8 cellular contexts compared by ENCODE assay signal in the genomic region with DNA sequence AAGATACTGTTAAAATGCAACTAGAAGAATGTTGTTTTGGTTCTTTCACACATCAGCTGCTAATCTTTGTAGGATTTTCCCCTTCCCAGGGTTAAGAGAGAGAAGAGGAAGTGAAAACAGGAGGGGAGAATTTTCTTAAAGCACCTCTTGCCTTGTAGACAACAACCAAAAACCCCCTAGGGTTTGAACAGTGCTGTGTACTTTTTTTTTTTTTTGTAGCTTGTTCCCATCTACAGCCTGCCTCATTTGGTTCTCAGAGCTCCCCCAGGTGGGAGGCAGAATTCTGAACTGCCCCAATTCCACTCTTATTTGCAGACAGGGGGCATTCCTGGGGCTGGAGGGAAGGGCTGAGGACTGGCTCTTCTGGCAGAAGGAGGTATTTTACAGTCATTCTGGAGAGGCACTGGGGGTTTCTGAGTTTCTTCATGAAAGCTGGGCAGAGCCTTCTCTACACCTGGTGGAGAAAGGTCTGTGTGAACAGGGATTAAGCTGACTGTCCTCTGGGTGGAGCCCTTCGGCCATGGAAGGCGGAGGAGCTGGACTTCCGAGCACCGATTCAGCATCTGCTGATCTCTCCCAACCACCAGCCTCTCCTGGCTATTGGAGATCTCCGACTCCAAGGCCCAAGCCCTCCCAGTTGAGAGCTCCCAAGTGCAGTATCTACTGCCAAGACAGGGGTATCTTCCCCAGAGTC. TPM values are rescaled to one million over a fixed set of nuclear protein-coding genes. Genes with fewer than 3 reads are reported as not detected.
DNase-seq lines count a peak whose midpoint lies in the region; ATAC-seq and TF ChIP-seq lines count a peak whose summit lies in the region.

No MANE protein-coding gene starts in this region.

- no peaks in the 10 kb centered on the region for H3K27me3 Mint-ChIP-seq in CD8-positive, alpha-beta T cell (ENCODE audit: low read depth)
- H3K27me3 Mint-ChIP-seq in activated T-helper 2 cell treated with anti-CD3 and anti-CD28 coated beads, Interferon-gamma antibody, Interleukin-2, Interleukin-4, amounts not matched to agents 10 μg/mL and 5 μg/mL and 100 μg/mL, durations not matched to agents 14 hours and 24 hours and 36 hours (ENCODE audit: low read depth), result no peaks in the 10 kb centered on the region

- H3K27me3 ChIP-seq in CD8-positive, alpha-beta T cell (ENCODE audit: insufficient read depth, low read length), result no peaks in the 10 kb centered on the region

- TF ChIP-seq CTCF in CD8-positive, alpha-beta T cell (IDR thresholded peaks at IDR 0.05), result no peak

- H3K4me1 Mint-ChIP-seq in CD8-positive, alpha-beta T cell (ENCODE audit: low read depth), result peaks cover 71% of the 10 kb centered on the region
- peaks cover 59% of the 10 kb centered on the region for H3K4me1 Mint-ChIP-seq in activated T-helper 2 cell treated with anti-CD3 and anti-CD28 coated beads, Interferon-gamma antibody, Interleukin-2, Interleukin-4, amounts not matched to agents 10 μg/mL and 5 μg/mL and 100 μg/mL, durations not matched to agents 14 hours and 24 hours and 36 hours (ENCODE audit: low read depth)

- peak; percentile 45 for ATAC-seq in CD8-positive, alpha-beta T cell
- ATAC-seq in GM18519 (IDR thresholded peaks at IDR 0.05; ENCODE audit: low FRiP score, unreplicated experiment) (peak; percentile 60), HG02852 (IDR thresholded peaks at IDR 0.05; ENCODE audit: unreplicated experiment) (peak; percentile 70), left ventricle myocardium superior (peak; percentile 57)

- POLR2A ChIA-PET in CD8-positive, alpha-beta T cell (lab: Charles Lee), result interaction anchor here (0.7 to 25.3 kb wide), 18 partner anchors 9 to 1081 kb away, joined by 3 to 724 read pairs (median 4); a partner anchor contains a TSS

- peak overlapping the region; percentile 44 for H3K4me3 Mint-ChIP-seq in CD8-positive, alpha-beta T cell
- H3K4me3 Mint-ChIP-seq in activated T-helper 2 cell treated with anti-CD3 and anti-CD28 coated beads, Interferon-gamma antibody, Interleukin-2, Interleukin-4, amounts not matched to agents 10 μg/mL and 5 μg/mL and 100 μg/mL, durations not matched to agents 14 hours and 24 hours and 36 hours (ENCODE audit: low read depth), result peak overlapping the region; percentile 59

- H3K4me1 ChIP-seq in CD8-positive, alpha-beta T cell (ENCODE audit: insufficient read depth, low read length), result peaks cover 76% of the 10 kb centered on the region

- H3K9me3 ChIP-seq in CD8-positive, alpha-beta T cell (ENCODE audit: low read length), result no peaks in the 10 kb centered on the region

- H3K27ac Mint-ChIP-seq in CD8-positive, alpha-beta T cell, result peak overlapping the region; percentile 97
- H3K27ac Mint-ChIP-seq in activated T-helper 2 cell treated with anti-CD3 and anti-CD28 coated beads, Interferon-gamma antibody, Interleukin-2, Interleukin-4, amounts not matched to agents 10 μg/mL and 5 μg/mL and 100 μg/mL, durations not matched to agents 14 hours and 24 hours and 36 hours, result peak overlapping the region; percentile 85

- H3K36me3 Mint-ChIP-seq in CD8-positive, alpha-beta T cell, result no peaks in the 10 kb centered on the region
- no peaks in the 10 kb centered on the region for H3K36me3 Mint-ChIP-seq in activated T-helper 2 cell treated with anti-CD3 and anti-CD28 coated beads, Interferon-gamma antibody, Interleukin-2, Interleukin-4, amounts not matched to agents 10 μg/mL and 5 μg/mL and 100 μg/mL, durations not matched to agents 14 hours and 24 hours and 36 hours (ENCODE audit: low read depth)

- intact Hi-C loops in CD8-positive, alpha-beta T cell (cut with DNase I, micrococcal nuclease), result loop anchor here (1.0 to 10.0 kb wide), 8 partner anchors 12 to 689 kb away; a partner anchor contains a TSS
- intact Hi-C loops in activated T-helper 2 cell treated with anti-CD3 and anti-CD28 coated beads, Interferon-gamma antibody, Interleukin-2, Interleukin-4, amounts not matched to agents 10 μg/mL and 5 μg/mL and 100 μg/mL, durations not matched to agents 14 hours and 24 hours and 36 hours (cut with micrococcal nuclease), result no loop called here
- intact Hi-C loops in left ventricle myocardium superior (cut with micrococcal nuclease), result no loop called here

- H3K9me3 Mint-ChIP-seq in CD8-positive, alpha-beta T cell, result no peaks in the 10 kb centered on the region
- H3K9me3 Mint-ChIP-seq in activated T-helper 2 cell treated with anti-CD3 and anti-CD28 coated beads, Interferon-gamma antibody, Interleukin-2, Interleukin-4, amounts not matched to agents 10 μg/mL and 5 μg/mL and 100 μg/mL, durations not matched to agents 14 hours and 24 hours and 36 hours, result no peaks in the 10 kb centered on the region

- peak in 5 of 7 experiments; percentile 45 to 71 (median 57) for DNase-seq in CD8-positive, alpha-beta T cell
- DNase-seq in NCI-H460 (ENCODE audit: extremely low read depth, low read depth), result peak; percentile 58
- DNase-seq in activated T-helper 2 cell treated with anti-CD3 and anti-CD28 coated beads, Interferon-gamma antibody, Interleukin-2, Interleukin-4, amounts not matched to agents 10 μg/mL and 5 μg/mL and 100 μg/mL, durations not matched to agents 14 hours and 24 hours and 36 hours (ENCODE audit: low spot score), result no peak
- DNase-seq in left ventricle myocardium superior, result no peak
- DNase-seq in stimulated activated naive CD4-positive, alpha-beta T cell (lab: John Stamatoyannopoulos, UW), result peak; percentile 47 to 70 (median 68)
- no peak for DNase-seq in NCI-H1048 (lab: John Stamatoyannopoulos, UW)

- H3K4me3 ChIP-seq in CD8-positive, alpha-beta T cell (ENCODE audit: low read depth, low read length), result peak overlapping the region; percentile 7

- no peaks in the 10 kb centered on the region for H3K36me3 ChIP-seq in CD8-positive, alpha-beta T cell (ENCODE audit: insufficient read depth, low read length)

- peak overlapping the region; percentile 62 for H3K27ac ChIP-seq in CD8-positive, alpha-beta T cell (ENCODE audit: low read depth, low read length)

- CTCF ChIA-PET in CD8-positive, alpha-beta T cell (lab: Charles Lee), result interaction anchor here (0.7 to 21.1 kb wide), 28 partner anchors 9 to 312 kb away, joined by 3 to 638 read pairs (median 4); a partner anchor contains a TSS

RNA-seq across cellular contexts. Expression of a gene that starts 32.2 kb away (rescaled TPM):
- total RNA-seq in CD8-positive, alpha-beta T cell, result 10 to 100 TPM; 64.8 to 74.9 TPM
- 101 and 107 TPM in 2 replicates for total RNA-seq in NCI-H460 (2014; rRNA removed; shearing (Covaris generic))
- 57.4 and 66.7 TPM in 2 replicates for polyA plus RNA-seq in NCI-H460 (2014; cell fraction: nucleus; rRNA removed)
- total RNA-seq in activated T-helper 2 cell treated with anti-CD3 and anti-CD28 coated beads, Interferon-gamma antibody, Interleukin-2, Interleukin-4, amounts not matched to agents 10 μg/mL and 5 μg/mL and 100 μg/mL, durations not matched to agents 14 hours and 24 hours and 36 hours, result 126 and 131 TPM in 2 replicates
- total RNA-seq in left ventricle myocardium superior, result 59.8 TPM

RNA-seq across cellular contexts. Expression of a gene that starts 49.5 kb away (rescaled TPM):
- total RNA-seq in CD8-positive, alpha-beta T cell, result not detected
- total RNA-seq in NCI-H460 (2014; rRNA removed; shearing (Covaris generic)), result not detected in 2 replicates
- polyA plus RNA-seq in NCI-H460 (2014; cell fraction: nucleus; rRNA removed), result not detected in 2 replicates
- 0.43 TPM in 1 of 2 replicates, not detected in the other for total RNA-seq in activated T-helper 2 cell treated with anti-CD3 and anti-CD28 coated beads, Interferon-gamma antibody, Interleukin-2, Interleukin-4, amounts not matched to agents 10 μg/mL and 5 μg/mL and 100 μg/mL, durations not matched to agents 14 hours and 24 hours and 36 hours
- not detected for total RNA-seq in left ventricle myocardium superior

RNA-seq across cellular contexts. Expression of a gene that starts 50.2 kb away (rescaled TPM):
- total RNA-seq in CD8-positive, alpha-beta T cell, result 100 to 1,000 TPM; 196 to 199 TPM
- not detected in 2 replicates for total RNA-seq in NCI-H460 (2014; rRNA removed; shearing (Covaris generic))
- not detected in 2 replicates for polyA plus RNA-seq in NCI-H460 (2014; cell fraction: nucleus; rRNA removed)
- 367 and 374 TPM in 2 replicates for total RNA-seq in activated T-helper 2 cell treated with anti-CD3 and anti-CD28 coated beads, Interferon-gamma antibody, Interleukin-2, Interleukin-4, amounts not matched to agents 10 μg/mL and 5 μg/mL and 100 μg/mL, durations not matched to agents 14 hours and 24 hours and 36 hours
- 0.22 TPM for total RNA-seq in left ventricle myocardium superior

Comparison
In these comparisons a context has a peak if more than half of its experiments do, and no peak if none do; other contexts are left out.
1. DNase-seq: peak in CD8-positive, alpha-beta T cell (5 of 7), NCI-H460 (single experiment) and stimulated activated naive CD4-positive, alpha-beta T cell (6 of 6); none in activated T-helper 2 cell treated with anti-CD3 and anti-CD28 coated beads, Interferon-gamma antibody, Interleukin-2, Interleukin-4, amounts not matched to agents 10 μg/mL and 5 μg/mL and 100 μg/mL, durations not matched to agents 14 hours and 24 hours and 36 hours (single experiment), left ventricle myocardium superior (single experiment) and NCI-H1048 (single experiment).
2. RNA of a gene that starts 50.2 kb away (total RNA-seq): 367 to 374 TPM in activated T-helper 2 cell treated with anti-CD3 and anti-CD28 coated beads, Interferon-gamma antibody, Interleukin-2, Interleukin-4, amounts not matched to agents 10 μg/mL and 5 μg/mL and 100 μg/mL, durations not matched to agents 14 hours and 24 hours and 36 hours and 196 to 199 TPM in CD8-positive, alpha-beta T cell; 0.22 TPM in left ventricle myocardium superior (single experiment) and not detected in NCI-H460; every median in the first group is over 100 times any median in the second.
3. intact Hi-C loops: an anchor here in CD8-positive, alpha-beta T cell (1.0 to 10.0 kb wide); none called in activated T-helper 2 cell treated with anti-CD3 and anti-CD28 coated beads, Interferon-gamma antibody, Interleukin-2, Interleukin-4, amounts not matched to agents 10 μg/mL and 5 μg/mL and 100 μg/mL, durations not matched to agents 14 hours and 24 hours and 36 hours and left ventricle myocardium superior.
4. Peak in every context shown above with its lines, with median percentiles within 50 percentile points of each other: ATAC-seq.